7 cellular contexts compared by ENCODE assay signal in the genomic region with DNA sequence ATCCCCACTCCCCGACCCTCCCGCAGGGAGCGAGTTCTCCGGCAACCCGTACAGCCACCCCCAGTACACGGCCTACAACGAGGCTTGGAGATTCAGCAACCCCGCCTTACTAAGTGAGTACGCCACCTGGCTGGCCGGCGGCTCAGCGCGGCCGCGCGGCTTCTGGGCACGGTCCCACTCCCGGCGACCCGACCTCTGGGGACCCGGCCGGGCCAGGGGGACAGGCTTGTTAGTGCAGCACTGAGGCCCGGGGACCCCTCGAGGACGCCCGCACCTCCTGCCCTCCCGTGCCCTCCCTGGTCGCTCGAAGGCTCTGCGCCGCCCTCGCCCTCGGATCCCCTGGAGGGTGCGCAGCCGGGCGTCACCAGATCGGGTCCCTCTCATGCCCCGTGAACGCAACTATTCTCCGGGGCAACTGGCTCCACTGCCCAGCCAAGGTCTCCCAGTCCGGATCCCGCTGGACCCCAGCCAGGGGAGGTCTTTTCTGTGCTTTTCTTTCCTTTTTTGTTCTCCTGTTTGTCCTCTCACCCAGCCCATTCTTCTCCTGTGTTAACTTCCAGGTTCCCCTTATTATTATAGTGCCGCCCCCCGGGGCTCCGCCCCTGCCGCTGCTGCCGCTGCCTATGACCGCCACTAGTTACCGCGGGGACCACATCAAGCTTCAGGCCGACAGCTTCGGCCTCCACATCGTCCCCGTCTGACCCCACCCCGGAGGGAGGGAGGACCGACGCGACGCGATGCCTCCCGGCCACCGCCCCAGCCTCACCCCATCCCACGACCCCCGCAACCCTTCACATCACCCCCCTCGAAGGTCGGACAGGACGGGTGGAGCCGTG.
DNase-seq lines count a peak whose midpoint lies in the region; ATAC-seq and TF ChIP-seq lines count a peak whose summit lies in the region.

No MANE protein-coding gene starts in this region.

- H3K4me3 ChIP-seq in GM12875 (ENCODE audit: low read depth, low read length) = no peak overlapping the region

- H3K4me1 Mint-ChIP-seq in activated naive CD8-positive, alpha-beta T cell treated with anti-CD3 and anti-CD28 coated beads, Interleukin-2, amount 10 ng/mL, durations not matched to agents 7 days and 5 days = peaks cover 24% of the 10 kb centered on the region
- peaks cover 31 to 35% of the 10 kb centered on the region in 2 donors for H3K4me1 Mint-ChIP-seq in immature natural killer cell
- H3K4me1 Mint-ChIP-seq in stimulated activated naive CD8-positive, alpha-beta T cell treated with anti-CD3 and anti-CD28 coated beads, Interleukin-15, amount 100 ng/mL, for 72 hours = peaks cover 39% of the 10 kb centered on the region

- H3K27ac Mint-ChIP-seq in activated naive CD8-positive, alpha-beta T cell treated with anti-CD3 and anti-CD28 coated beads, Interleukin-2, amount 10 ng/mL, durations not matched to agents 7 days and 5 days = no peak overlapping the region
- no peak overlapping the region for H3K27ac Mint-ChIP-seq in immature natural killer cell
- peak overlapping the region in 1 of 2 donors; percentile 48 for H3K27ac Mint-ChIP-seq in stimulated activated naive CD8-positive, alpha-beta T cell treated with anti-CD3 and anti-CD28 coated beads, Interleukin-15, amount 100 ng/mL, for 72 hours

- DNase-seq in NCI-H2171 (lab: John Stamatoyannopoulos, UW) = peak; percentile 13
- DNase-seq in activated naive CD8-positive, alpha-beta T cell treated with anti-CD3 and anti-CD28 coated beads, Interleukin-2, amount 10 ng/mL, durations not matched to agents 7 days and 5 days = peak; percentile 56
- DNase-seq in immature natural killer cell = peak in 2 of 3 donors; percentile 21 to 24
- peak; percentile 51 to 56 for DNase-seq in stimulated activated naive CD8-positive, alpha-beta T cell treated with anti-CD3 and anti-CD28 coated beads, Interleukin-15, amount 100 ng/mL, for 72 hours

- 0 out of 2 replicates have a peak, but pooled peaks have one; percentile 12 for TF ChIP-seq CTCF in GM12875 (IDR thresholded peaks at IDR 0.05; ENCODE audit: borderline replicate concordance, insufficient read depth, low read depth, low read length)

- H3K4me3 Mint-ChIP-seq in activated naive CD8-positive, alpha-beta T cell treated with anti-CD3 and anti-CD28 coated beads, Interleukin-2, amount 10 ng/mL, durations not matched to agents 7 days and 5 days = peak overlapping the region; percentile 81
- peak overlapping the region; percentile 81 to 91 (median 83) for H3K4me3 Mint-ChIP-seq in immature natural killer cell
- peak overlapping the region; percentile 85 to 88 for H3K4me3 Mint-ChIP-seq in stimulated activated naive CD8-positive, alpha-beta T cell treated with anti-CD3 and anti-CD28 coated beads, Interleukin-15, amount 100 ng/mL, for 72 hours

- no peaks in the 10 kb centered on the region for H3K9me3 Mint-ChIP-seq in activated naive CD8-positive, alpha-beta T cell treated with anti-CD3 and anti-CD28 coated beads, Interleukin-2, amount 10 ng/mL, durations not matched to agents 7 days and 5 days
- peaks cover 0 to 1% (median 0%) of the 10 kb centered on the region in 6 donors for H3K9me3 Mint-ChIP-seq in immature natural killer cell
- H3K9me3 Mint-ChIP-seq in stimulated activated naive CD8-positive, alpha-beta T cell treated with anti-CD3 and anti-CD28 coated beads, Interleukin-15, amount 100 ng/mL, for 72 hours = no peaks in the 10 kb centered on the region

- POLR2A ChIA-PET in activated naive CD8-positive, alpha-beta T cell treated with anti-CD3 and anti-CD28 coated beads, Interleukin-2, amount 10 ng/mL, durations not matched to agents 7 days and 5 days (lab: Charles Lee) = interaction anchor here (0.9 kb wide), 1 partner anchor 292 kb away, joined by 3 read pairs; no protein-coding TSS in a partner anchor

- H3K27me3 Mint-ChIP-seq in activated naive CD8-positive, alpha-beta T cell treated with anti-CD3 and anti-CD28 coated beads, Interleukin-2, amount 10 ng/mL, durations not matched to agents 7 days and 5 days = peaks cover 83% of the 10 kb centered on the region
- peaks cover 26 to 58% (median 40%) of the 10 kb centered on the region in 3 donors for H3K27me3 Mint-ChIP-seq in immature natural killer cell (ENCODE audit: low read depth in 3 of 3)
- peaks cover 41% of the 10 kb centered on the region for H3K27me3 Mint-ChIP-seq in stimulated activated naive CD8-positive, alpha-beta T cell treated with anti-CD3 and anti-CD28 coated beads, Interleukin-15, amount 100 ng/mL, for 72 hours

- peak; percentile 50 for ATAC-seq in activated naive CD8-positive, alpha-beta T cell treated with anti-CD3 and anti-CD28 coated beads, Interleukin-2, amount 10 ng/mL, durations not matched to agents 7 days and 5 days (ENCODE audit: low read depth)
- peak; percentile 66 for ATAC-seq in stimulated activated naive CD8-positive, alpha-beta T cell treated with anti-CD3 and anti-CD28 coated beads, Interleukin-15, amount 100 ng/mL, for 72 hours
- ATAC-seq in HG02981 (IDR thresholded peaks at IDR 0.05; ENCODE audit: unreplicated experiment) (no peak), GM19328 (IDR thresholded peaks at IDR 0.05; ENCODE audit: unreplicated experiment) (no peak)

- H3K36me3 Mint-ChIP-seq in activated naive CD8-positive, alpha-beta T cell treated with anti-CD3 and anti-CD28 coated beads, Interleukin-2, amount 10 ng/mL, durations not matched to agents 7 days and 5 days = no peaks in the 10 kb centered on the region
- H3K36me3 Mint-ChIP-seq in immature natural killer cell = no peaks in the 10 kb centered on the region

Comparison
In these comparisons a context has a peak if more than half of its experiments do, and no peak if none do; other contexts are left out.
1. ATAC-seq: peak in activated naive CD8-positive, alpha-beta T cell treated with anti-CD3 and anti-CD28 coated beads, Interleukin-2, amount 10 ng/mL, durations not matched to agents 7 days and 5 days (single experiment) and stimulated activated naive CD8-positive, alpha-beta T cell treated with anti-CD3 and anti-CD28 coated beads, Interleukin-15, amount 100 ng/mL, for 72 hours (single experiment); none in HG02981 (single experiment) and GM19328 (single experiment).
2. Peak in every context shown above with its lines, with median percentiles within 50 percentile points of each other: DNase-seq and H3K4me3 Mint-ChIP-seq.